In genomic region chr3:172591876-172592771, GRCh38 we compare ENCODE assay signal across 8 cellular contexts.
A peak's percentile ranks its signal among the peaks of the same experiment; 100 is the strongest.
DNase-seq lines count a peak whose midpoint lies in the region; ATAC-seq and TF ChIP-seq lines count a peak whose summit lies in the region.

No MANE protein-coding gene starts in this region.

- DNase-seq in activated CD4-positive, alpha-beta T cell treated with anti-CD3 and anti-CD28 coated beads, Interleukin-2, amount 50 U/mL, for 24 hours (ENCODE audit: low read depth in 1 of 2, low spot score in 1 of 2), result peak; percentile 60 to 86
- DNase-seq in myocyte (ENCODE audit: low read depth) (peak; percentile 22), pons (ENCODE audit: low spot score) (no peak), NCI-H1417 (lab: John Stamatoyannopoulos, UW) (no peak), tibial artery (no peak), DMS153 treated with DMSO at 0.1 percent for 48 hours (lab: John Stamatoyannopoulos, UW; ENCODE audit: unreplicated experiment) (no peak)

- H3K27me3 ChIP-seq in tibial artery, result no peaks in the 10 kb centered on the region

- intact Hi-C loops in tibial artery (cut with DNase I; ENCODE audit: low total_unique reads), result no loop called here

- ATAC-seq in GM19397 (IDR thresholded peaks at IDR 0.05; ENCODE audit: unreplicated experiment) (peak; percentile 87), HG03432 (IDR thresholded peaks at IDR 0.05; ENCODE audit: unreplicated experiment) (peak; percentile 92)

- H3K4me1 ChIP-seq in tibial artery, result peaks cover 0 to 11% (median 3%) of the 10 kb centered on the region in 4 donors

- no peak for TF ChIP-seq CTCF in tibial artery (IDR thresholded peaks at IDR 0.05)

- H3K9me3 ChIP-seq in tibial artery, result no peaks in the 10 kb centered on the region

- H3K27ac ChIP-seq in tibial artery, result no peak overlapping the region

- H3K4me3 ChIP-seq in tibial artery, result no peak overlapping the region

- no peaks in the 10 kb centered on the region for H3K36me3 ChIP-seq in tibial artery

Comparison
In these comparisons a context has a peak if more than half of its experiments do, and no peak if none do; other contexts are left out.
1. DNase-seq: peak in activated CD4-positive, alpha-beta T cell treated with anti-CD3 and anti-CD28 coated beads, Interleukin-2, amount 50 U/mL, for 24 hours (2 of 2) and myocyte (single experiment); none in pons (single experiment), NCI-H1417 (0 of 3), tibial artery (0 of 2) and DMS153 treated with DMSO at 0.1 percent for 48 hours (single experiment).